In the genomic region with DNA sequence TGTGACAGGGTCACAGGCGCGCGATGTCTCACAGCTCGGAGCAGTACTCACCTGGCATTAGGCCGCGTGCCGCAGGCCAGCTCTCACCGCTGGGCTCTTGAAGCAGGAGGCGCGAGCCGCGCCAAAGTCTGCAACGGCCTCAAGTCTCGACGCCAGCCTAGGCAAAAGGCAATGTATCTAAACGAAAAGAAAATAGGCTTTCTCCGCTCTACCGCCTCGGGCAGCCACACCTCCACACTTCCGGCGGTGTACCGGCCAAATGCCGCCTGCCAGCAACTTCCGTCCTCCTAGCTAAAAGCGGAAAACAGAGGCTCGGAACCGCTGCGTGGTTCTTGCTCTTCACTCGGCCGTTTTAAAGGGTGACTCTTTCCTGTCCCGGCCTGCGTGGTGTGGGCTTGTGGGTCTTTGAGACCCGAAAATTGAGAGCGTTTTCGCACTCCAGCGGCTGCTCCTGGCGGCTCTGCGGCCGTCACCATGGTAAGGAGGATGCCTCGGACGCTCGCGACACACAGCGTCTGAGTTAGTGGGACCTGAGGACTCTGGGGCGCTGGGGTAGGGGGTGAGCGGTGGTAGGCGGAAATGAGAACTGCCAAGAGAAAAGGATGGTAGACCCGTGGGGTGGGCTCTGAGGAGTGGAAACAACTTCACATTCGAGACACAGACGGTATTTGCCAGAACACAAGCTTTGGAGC, we compare ENCODE assay signal across 8 cellular contexts.
A peak's percentile ranks its signal among the peaks of the same experiment; 100 is the strongest.
DNase-seq lines count a peak whose midpoint lies in the region; ATAC-seq lines count a peak whose summit lies in the region.

A gene with protein sequence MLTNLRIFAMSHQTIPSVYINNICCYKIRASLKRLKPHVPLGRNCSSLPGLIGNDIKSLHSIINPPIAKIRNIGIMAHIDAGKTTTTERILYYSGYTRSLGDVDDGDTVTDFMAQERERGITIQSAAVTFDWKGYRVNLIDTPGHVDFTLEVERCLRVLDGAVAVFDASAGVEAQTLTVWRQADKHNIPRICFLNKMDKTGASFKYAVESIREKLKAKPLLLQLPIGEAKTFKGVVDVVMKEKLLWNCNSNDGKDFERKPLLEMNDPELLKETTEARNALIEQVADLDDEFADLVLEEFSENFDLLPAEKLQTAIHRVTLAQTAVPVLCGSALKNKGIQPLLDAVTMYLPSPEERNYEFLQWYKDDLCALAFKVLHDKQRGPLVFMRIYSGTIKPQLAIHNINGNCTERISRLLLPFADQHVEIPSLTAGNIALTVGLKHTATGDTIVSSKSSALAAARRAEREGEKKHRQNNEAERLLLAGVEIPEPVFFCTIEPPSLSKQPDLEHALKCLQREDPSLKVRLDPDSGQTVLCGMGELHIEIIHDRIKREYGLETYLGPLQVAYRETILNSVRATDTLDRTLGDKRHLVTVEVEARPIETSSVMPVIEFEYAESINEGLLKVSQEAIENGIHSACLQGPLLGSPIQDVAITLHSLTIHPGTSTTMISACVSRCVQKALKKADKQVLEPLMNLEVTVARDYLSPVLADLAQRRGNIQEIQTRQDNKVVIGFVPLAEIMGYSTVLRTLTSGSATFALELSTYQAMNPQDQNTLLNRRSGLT (minus strand): TSS at position 231 of the 692 bp plus-strand sequence. CDS start 3,375 bp downstream, outside the sequence.
A gene (plus strand): TSS at position 363 of the 692 bp plus-strand sequence. CDS start 112 bp downstream, at position 475.

- ATAC-seq in GM19023 (IDR thresholded peaks at IDR 0.05; ENCODE audit: unreplicated experiment) (peak; percentile 86), HG03280 (IDR thresholded peaks at IDR 0.05; ENCODE audit: unreplicated experiment) (peak; percentile 90)
- ATAC-seq in central memory CD8-positive, alpha-beta T cell (replicated peaks; ENCODE audit: extremely low read depth, poor library complexity, severe bottlenecking), result peak; percentile 92

- H3K4me3 Mint-ChIP-seq in central memory CD8-positive, alpha-beta T cell, result peak within 1 kb of the TSS; percentile 100

- H3K36me3 Mint-ChIP-seq in central memory CD8-positive, alpha-beta T cell (ENCODE audit: insufficient read depth), result peaks cover 41% of the 10 kb centered on the region

- DNase-seq in AG08396 (ENCODE audit: low spot score) (peak; percentile 84), NCI-H345 treated with DMSO at 0.1 percent for 48 hours (lab: John Stamatoyannopoulos, UW; ENCODE audit: unreplicated experiment) (peak; percentile 57), iris pigment epithelial cell (ENCODE audit: low read depth) (peak; percentile 96)
- DNase-seq in activated CD4-positive, CD25-positive, alpha-beta regulatory T cell treated with anti-CD3 and anti-CD28 coated beads, Interleukin-2, amount 50 U/mL, for 16 hours (ENCODE audit: low read depth, low spot score), result peak; percentile 88
- peak; percentile 87 to 92 for DNase-seq in central memory CD8-positive, alpha-beta T cell (ENCODE audit: low spot score in 2 of 2)
- DNase-seq in stimulated activated CD4-positive, alpha-beta T cell treated with anti-CD3 and anti-CD28 coated beads, Interleukin-12 subunit alpha, Interleukin-12 subunit beta, amount 100 ng/mL, for 4 hours, result peak; percentile 87

- peaks cover 26% of the 10 kb centered on the region for H3K4me1 Mint-ChIP-seq in central memory CD8-positive, alpha-beta T cell

- H3K9me3 Mint-ChIP-seq in central memory CD8-positive, alpha-beta T cell, result no peaks in the 10 kb centered on the region

- H3K27me3 Mint-ChIP-seq in central memory CD8-positive, alpha-beta T cell, result no peaks in the 10 kb centered on the region

- peak within 1 kb of the TSS; percentile 97 for H3K27ac Mint-ChIP-seq in central memory CD8-positive, alpha-beta T cell (ENCODE audit: low read depth)

Comparison
In these comparisons a context has a peak if more than half of its experiments do, and no peak if none do; other contexts are left out.
1. Peak in every context shown above with its lines: DNase-seq and ATAC-seq.